1 cellular context compared by ENCODE assay signal in the genomic region with DNA sequence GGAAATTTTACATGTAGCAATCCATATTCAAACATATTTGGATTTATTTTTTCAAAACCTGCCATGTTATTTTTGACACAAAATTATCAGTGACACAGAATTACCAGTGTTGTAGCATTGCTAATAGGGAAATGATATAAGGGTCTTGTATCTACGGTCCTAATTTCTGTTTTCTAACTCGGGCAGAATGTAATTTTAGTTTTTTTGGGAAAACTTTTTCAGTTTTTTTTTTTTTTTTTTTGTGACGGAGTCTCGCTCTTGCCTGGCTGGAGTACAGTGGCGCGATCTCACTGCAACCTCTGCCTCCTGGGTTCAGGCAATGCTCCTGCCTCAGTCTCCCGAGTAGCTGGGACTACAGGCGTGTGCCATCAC.
TF ChIP-seq lines count a peak whose summit lies in the region.

No MANE protein-coding gene starts in this region.

TF ChIP-seq in GM23338, 12 proteins besides CTCF, POLR2A, EP300 and RAD21 (continued from another document):
- TF ChIP-seq, protein P1, sequence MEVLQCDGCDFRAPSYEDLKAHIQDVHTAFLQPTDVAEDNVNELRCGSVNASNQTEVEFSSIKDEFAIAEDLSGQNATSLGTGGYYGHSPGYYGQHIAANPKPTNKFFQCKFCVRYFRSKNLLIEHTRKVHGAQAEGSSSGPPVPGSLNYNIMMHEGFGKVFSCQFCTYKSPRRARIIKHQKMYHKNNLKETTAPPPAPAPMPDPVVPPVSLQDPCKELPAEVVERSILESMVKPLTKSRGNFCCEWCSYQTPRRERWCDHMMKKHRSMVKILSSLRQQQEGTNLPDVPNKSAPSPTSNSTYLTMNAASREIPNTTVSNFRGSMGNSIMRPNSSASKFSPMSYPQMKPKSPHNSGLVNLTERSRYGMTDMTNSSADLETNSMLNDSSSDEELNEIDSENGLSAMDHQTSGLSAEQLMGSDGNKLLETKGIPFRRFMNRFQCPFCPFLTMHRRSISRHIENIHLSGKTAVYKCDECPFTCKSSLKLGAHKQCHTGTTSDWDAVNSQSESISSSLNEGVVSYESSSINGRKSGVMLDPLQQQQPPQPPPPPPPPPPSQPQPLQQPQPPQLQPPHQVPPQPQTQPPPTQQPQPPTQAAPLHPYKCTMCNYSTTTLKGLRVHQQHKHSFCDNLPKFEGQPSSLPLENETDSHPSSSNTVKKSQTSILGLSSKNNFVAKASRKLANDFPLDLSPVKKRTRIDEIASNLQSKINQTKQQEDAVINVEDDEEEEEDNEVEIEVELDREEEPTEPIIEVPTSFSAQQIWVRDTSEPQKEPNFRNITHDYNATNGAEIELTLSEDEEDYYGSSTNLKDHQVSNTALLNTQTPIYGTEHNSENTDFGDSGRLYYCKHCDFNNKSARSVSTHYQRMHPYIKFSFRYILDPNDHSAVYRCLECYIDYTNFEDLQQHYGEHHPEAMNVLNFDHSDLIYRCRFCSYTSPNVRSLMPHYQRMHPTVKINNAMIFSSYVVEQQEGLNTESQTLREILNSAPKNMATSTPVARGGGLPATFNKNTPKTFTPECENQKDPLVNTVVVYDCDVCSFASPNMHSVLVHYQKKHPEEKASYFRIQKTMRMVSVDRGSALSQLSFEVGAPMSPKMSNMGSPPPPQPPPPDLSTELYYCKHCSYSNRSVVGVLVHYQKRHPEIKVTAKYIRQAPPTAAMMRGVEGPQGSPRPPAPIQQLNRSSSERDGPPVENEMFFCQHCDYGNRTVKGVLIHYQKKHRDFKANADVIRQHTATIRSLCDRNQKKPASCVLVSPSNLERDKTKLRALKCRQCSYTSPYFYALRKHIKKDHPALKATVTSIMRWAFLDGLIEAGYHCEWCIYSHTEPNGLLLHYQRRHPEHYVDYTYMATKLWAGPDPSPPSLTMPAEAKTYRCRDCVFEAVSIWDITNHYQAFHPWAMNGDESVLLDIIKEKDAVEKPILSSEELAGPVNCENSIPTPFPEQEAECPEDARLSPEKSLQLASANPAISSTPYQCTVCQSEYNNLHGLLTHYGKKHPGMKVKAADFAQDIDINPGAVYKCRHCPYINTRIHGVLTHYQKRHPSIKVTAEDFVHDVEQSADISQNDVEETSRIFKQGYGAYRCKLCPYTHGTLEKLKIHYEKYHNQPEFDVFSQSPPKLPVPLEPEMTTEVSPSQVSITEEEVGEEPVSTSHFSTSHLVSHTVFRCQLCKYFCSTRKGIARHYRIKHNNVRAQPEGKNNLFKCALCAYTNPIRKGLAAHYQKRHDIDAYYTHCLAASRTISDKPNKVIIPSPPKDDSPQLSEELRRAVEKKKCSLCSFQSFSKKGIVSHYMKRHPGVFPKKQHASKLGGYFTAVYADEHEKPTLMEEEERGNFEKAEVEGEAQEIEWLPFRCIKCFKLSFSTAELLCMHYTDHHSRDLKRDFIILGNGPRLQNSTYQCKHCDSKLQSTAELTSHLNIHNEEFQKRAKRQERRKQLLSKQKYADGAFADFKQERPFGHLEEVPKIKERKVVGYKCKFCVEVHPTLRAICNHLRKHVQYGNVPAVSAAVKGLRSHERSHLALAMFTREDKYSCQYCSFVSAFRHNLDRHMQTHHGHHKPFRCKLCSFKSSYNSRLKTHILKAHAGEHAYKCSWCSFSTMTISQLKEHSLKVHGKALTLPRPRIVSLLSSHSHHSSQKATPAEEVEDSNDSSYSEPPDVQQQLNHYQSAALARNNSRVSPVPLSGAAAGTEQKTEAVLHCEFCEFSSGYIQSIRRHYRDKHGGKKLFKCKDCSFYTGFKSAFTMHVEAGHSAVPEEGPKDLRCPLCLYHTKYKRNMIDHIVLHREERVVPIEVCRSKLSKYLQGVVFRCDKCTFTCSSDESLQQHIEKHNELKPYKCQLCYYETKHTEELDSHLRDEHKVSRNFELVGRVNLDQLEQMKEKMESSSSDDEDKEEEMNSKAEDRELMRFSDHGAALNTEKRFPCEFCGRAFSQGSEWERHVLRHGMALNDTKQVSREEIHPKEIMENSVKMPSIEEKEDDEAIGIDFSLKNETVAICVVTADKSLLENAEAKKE (CRISPR knock-in tag; IDR thresholded peaks at IDR 0.05), result no peak
- no peak for TF ChIP-seq CREB1 (CRISPR knock-in tag; IDR thresholded peaks at IDR 0.05; ENCODE audit: low read depth)
- TF ChIP-seq NANOG (IDR thresholded peaks at IDR 0.05; ENCODE audit: borderline replicate concordance), result no peak
- TF ChIP-seq, protein P2, sequence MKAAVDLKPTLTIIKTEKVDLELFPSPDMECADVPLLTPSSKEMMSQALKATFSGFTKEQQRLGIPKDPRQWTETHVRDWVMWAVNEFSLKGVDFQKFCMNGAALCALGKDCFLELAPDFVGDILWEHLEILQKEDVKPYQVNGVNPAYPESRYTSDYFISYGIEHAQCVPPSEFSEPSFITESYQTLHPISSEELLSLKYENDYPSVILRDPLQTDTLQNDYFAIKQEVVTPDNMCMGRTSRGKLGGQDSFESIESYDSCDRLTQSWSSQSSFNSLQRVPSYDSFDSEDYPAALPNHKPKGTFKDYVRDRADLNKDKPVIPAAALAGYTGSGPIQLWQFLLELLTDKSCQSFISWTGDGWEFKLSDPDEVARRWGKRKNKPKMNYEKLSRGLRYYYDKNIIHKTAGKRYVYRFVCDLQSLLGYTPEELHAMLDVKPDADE (IDR thresholded peaks at IDR 0.05), result no peak
- TF ChIP-seq EZH2 (IDR thresholded peaks at IDR 0.05; ENCODE audit: low read depth, unreplicated experiment), result no peak
- TF ChIP-seq, protein P3, sequence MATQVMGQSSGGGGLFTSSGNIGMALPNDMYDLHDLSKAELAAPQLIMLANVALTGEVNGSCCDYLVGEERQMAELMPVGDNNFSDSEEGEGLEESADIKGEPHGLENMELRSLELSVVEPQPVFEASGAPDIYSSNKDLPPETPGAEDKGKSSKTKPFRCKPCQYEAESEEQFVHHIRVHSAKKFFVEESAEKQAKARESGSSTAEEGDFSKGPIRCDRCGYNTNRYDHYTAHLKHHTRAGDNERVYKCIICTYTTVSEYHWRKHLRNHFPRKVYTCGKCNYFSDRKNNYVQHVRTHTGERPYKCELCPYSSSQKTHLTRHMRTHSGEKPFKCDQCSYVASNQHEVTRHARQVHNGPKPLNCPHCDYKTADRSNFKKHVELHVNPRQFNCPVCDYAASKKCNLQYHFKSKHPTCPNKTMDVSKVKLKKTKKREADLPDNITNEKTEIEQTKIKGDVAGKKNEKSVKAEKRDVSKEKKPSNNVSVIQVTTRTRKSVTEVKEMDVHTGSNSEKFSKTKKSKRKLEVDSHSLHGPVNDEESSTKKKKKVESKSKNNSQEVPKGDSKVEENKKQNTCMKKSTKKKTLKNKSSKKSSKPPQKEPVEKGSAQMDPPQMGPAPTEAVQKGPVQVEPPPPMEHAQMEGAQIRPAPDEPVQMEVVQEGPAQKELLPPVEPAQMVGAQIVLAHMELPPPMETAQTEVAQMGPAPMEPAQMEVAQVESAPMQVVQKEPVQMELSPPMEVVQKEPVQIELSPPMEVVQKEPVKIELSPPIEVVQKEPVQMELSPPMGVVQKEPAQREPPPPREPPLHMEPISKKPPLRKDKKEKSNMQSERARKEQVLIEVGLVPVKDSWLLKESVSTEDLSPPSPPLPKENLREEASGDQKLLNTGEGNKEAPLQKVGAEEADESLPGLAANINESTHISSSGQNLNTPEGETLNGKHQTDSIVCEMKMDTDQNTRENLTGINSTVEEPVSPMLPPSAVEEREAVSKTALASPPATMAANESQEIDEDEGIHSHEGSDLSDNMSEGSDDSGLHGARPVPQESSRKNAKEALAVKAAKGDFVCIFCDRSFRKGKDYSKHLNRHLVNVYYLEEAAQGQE (IDR thresholded peaks at IDR 0.05; ENCODE audit: unreplicated experiment), result no peak
